ENCODE assay signal across 17 cellular contexts in the genomic region with DNA sequence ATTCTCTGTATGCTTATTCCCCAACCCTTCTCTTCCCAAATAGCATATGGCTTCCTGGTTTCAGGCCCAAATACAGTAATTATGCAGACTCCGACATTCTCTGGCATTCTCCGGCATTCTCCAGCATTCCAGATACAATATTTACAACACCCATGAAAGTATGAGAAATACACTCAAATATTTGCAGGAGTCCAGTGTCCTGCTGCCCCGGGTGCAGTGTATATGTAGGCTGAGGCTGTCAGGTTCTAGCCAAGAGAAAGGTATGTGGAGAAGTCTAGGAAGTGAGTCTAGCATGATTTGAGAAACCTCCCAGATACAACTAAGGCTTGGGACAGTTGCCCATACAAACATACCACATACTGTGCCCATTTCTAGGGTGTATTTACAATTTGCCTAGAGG.
DNase-seq lines count a peak whose midpoint lies in the region; ATAC-seq and TF ChIP-seq lines count a peak whose summit lies in the region.
"Had no signal": no experiment of that assay in that cellular context is flagged by ENCODE, and none has a peak within 500 bp of the region (broad histone marks: within the 10 kb centered on the region; RNA-seq: fewer than 3 reads in every experiment).

No MANE protein-coding gene starts in this region.

- DNase-seq in T47D (ENCODE audit: low read depth in 1 of 2, low spot score in 1 of 2) (peak; percentile 5 to 58), breast epithelium (ENCODE audit: low spot score in 2 of 2) (no peak), amniotic epithelial cell (ENCODE audit: low read depth) (peak; percentile 18), hepatic stellate cell (ENCODE audit: low spot score) (peak; percentile 36), smooth muscle cell of the brain vasculature (ENCODE audit: low read depth, low spot score) (peak; percentile 28), KG1 (lab: John Stamatoyannopoulos, UW) (no peak), nephron progenitor cell (no peak)
- DNase-seq: activated CD4-positive, alpha-beta T cell treated with anti-CD3 and anti-CD28 coated beads, Interleukin-2, amount 50 U/mL, for 4 hours; activated naive CD8-positive, alpha-beta T cell treated with anti-CD3 and anti-CD28 coated beads, Interleukin-2, amount 50 U/mL, for 24 hours; activated T-cell treated with anti-CD3 and anti-CD28 coated beads, Interleukin-2, amount 50 U/mL, for 72 hours; cortex of kidney; kidney glomerular epithelial cell; NCI-H1105 treated with DMSO at 0.1 percent for 48 hours; SHP77 treated with DMSO at 0.1 percent for 48 hours; stimulated activated naive CD4-positive, alpha-beta T cell treated with Interleukin-2 at 50 U/mL for 16 hours had no signal

- H3K36me3 Mint-ChIP-seq in nephron progenitor cell (ENCODE audit: low read depth) = peaks cover 4% of the 10 kb centered on the region

- TF ChIP-seq POLR2A in breast epithelium (IDR thresholded peaks at IDR 0.05) = no peak

- H3K36me3 ChIP-seq in breast epithelium = no peaks in the 10 kb centered on the region

- in situ Hi-C loops in T47D (cut with HindIII; ENCODE audit: low pct_unique_long_range_greater_than_20kb, low sequenced_read_pairs) = no loop called here

- no peaks in the 10 kb centered on the region for H3K27me3 ChIP-seq in breast epithelium
- H3K27me3 ChIP-seq: hepatocyte had no signal

- no peaks in the 10 kb centered on the region for H3K9me3 Mint-ChIP-seq in nephron progenitor cell

- H3K4me3 ChIP-seq in breast epithelium = no peak overlapping the region
- H3K4me3 ChIP-seq: hepatocyte had no signal

- no peak overlapping the region for H3K4me3 Mint-ChIP-seq in nephron progenitor cell
- H3K4me3 Mint-ChIP-seq: activated naive CD8-positive, alpha-beta T cell treated with anti-CD3 and anti-CD28 coated beads, Interleukin-2, amount 50 U/mL, for 24 hours; activated T-cell treated with anti-CD3 and anti-CD28 coated beads, Interleukin-2, amount 50 U/mL, for 72 hours had no signal

- intact Hi-C loops in breast epithelium (cut with DNase I; ENCODE audit: low total_unique reads) = loop anchor here (5.0 kb wide), 1 partner anchor 388 kb away; no protein-coding TSS in a partner anchor

- H3K4me1 Mint-ChIP-seq in nephron progenitor cell = peaks cover 63% of the 10 kb centered on the region
- H3K4me1 Mint-ChIP-seq: activated naive CD8-positive, alpha-beta T cell treated with anti-CD3 and anti-CD28 coated beads, Interleukin-2, amount 50 U/mL, for 24 hours had no signal

- no peak overlapping the region for H3K27ac Mint-ChIP-seq in nephron progenitor cell
- H3K27ac Mint-ChIP-seq: activated naive CD8-positive, alpha-beta T cell treated with anti-CD3 and anti-CD28 coated beads, Interleukin-2, amount 50 U/mL, for 24 hours; activated T-cell treated with anti-CD3 and anti-CD28 coated beads, Interleukin-2, amount 50 U/mL, for 72 hours had no signal

- H3K9me3 ChIP-seq in breast epithelium = no peaks in the 10 kb centered on the region

- H3K4me1 ChIP-seq in breast epithelium = no peaks in the 10 kb centered on the region

- no peak overlapping the region for H3K27ac ChIP-seq in breast epithelium
- H3K27ac ChIP-seq: hepatocyte had no signal

- no peak for ATAC-seq in GM18502 (IDR thresholded peaks at IDR 0.05; ENCODE audit: poor library complexity, unreplicated experiment)
- ATAC-seq: activated naive CD8-positive, alpha-beta T cell treated with anti-CD3 and anti-CD28 coated beads, Interleukin-2, amount 50 U/mL, for 24 hours; activated T-cell treated with anti-CD3 and anti-CD28 coated beads, Interleukin-2, amount 50 U/mL, for 72 hours had no signal

- TF ChIP-seq CTCF in breast epithelium (IDR thresholded peaks at IDR 0.05) (no peak), nephron progenitor cell (IDR thresholded peaks at IDR 0.05) (no peak)

- no peaks in the 10 kb centered on the region for H3K27me3 Mint-ChIP-seq in nephron progenitor cell (ENCODE audit: low read depth, poor library complexity)
- H3K27me3 Mint-ChIP-seq: activated naive CD8-positive, alpha-beta T cell treated with anti-CD3 and anti-CD28 coated beads, Interleukin-2, amount 50 U/mL, for 24 hours had no signal

Comparison
In these comparisons a context has a peak if more than half of its experiments do, and no peak if none do; other contexts are left out.
1. DNase-seq: peak in T47D (2 of 2), amniotic epithelial cell (single experiment), hepatic stellate cell (single experiment) and smooth muscle cell of the brain vasculature (single experiment); none in breast epithelium (0 of 2), KG1 (single experiment) and nephron progenitor cell (single experiment).